In the genomic region with DNA sequence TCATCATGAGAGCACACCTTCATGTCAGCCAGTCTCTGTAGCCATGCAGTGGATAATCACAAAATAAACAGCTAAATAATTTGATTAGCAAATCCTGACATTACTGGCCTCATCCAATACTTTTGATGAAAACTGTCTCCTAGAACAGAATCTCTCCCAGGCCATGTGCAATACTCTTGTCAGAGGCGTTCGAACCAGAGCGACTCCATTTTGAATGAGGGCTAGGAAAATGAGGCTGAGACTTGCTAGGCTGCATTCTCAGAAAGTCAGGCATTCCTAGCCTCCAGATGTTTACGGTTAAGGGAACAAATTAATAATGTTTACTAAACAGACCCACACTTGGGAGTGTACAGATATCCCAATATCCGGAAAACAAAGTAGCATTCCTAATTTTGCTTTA, we compare ENCODE assay signal across 1 cellular context.
TF ChIP-seq lines count a peak whose summit lies in the region.

No MANE protein-coding gene starts in this region.

TF ChIP-seq in K562, 482 proteins besides CTCF, POLR2A, EP300 and RAD21 (continued from another document and continues in another):
- TF ChIP-seq, protein P1, sequence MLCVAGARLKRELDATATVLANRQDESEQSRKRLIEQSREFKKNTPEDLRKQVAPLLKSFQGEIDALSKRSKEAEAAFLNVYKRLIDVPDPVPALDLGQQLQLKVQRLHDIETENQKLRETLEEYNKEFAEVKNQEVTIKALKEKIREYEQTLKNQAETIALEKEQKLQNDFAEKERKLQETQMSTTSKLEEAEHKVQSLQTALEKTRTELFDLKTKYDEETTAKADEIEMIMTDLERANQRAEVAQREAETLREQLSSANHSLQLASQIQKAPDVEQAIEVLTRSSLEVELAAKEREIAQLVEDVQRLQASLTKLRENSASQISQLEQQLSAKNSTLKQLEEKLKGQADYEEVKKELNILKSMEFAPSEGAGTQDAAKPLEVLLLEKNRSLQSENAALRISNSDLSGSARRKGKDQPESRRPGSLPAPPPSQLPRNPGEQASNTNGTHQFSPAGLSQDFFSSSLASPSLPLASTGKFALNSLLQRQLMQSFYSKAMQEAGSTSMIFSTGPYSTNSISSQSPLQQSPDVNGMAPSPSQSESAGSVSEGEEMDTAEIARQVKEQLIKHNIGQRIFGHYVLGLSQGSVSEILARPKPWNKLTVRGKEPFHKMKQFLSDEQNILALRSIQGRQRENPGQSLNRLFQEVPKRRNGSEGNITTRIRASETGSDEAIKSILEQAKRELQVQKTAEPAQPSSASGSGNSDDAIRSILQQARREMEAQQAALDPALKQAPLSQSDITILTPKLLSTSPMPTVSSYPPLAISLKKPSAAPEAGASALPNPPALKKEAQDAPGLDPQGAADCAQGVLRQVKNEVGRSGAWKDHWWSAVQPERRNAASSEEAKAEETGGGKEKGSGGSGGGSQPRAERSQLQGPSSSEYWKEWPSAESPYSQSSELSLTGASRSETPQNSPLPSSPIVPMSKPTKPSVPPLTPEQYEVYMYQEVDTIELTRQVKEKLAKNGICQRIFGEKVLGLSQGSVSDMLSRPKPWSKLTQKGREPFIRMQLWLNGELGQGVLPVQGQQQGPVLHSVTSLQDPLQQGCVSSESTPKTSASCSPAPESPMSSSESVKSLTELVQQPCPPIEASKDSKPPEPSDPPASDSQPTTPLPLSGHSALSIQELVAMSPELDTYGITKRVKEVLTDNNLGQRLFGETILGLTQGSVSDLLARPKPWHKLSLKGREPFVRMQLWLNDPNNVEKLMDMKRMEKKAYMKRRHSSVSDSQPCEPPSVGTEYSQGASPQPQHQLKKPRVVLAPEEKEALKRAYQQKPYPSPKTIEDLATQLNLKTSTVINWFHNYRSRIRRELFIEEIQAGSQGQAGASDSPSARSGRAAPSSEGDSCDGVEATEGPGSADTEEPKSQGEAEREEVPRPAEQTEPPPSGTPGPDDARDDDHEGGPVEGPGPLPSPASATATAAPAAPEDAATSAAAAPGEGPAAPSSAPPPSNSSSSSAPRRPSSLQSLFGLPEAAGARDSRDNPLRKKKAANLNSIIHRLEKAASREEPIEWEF (CRISPR knock-in tag; IDR thresholded peaks at IDR 0.05): peak; percentile 94
- TF ChIP-seq SMARCB1 (IDR thresholded peaks at IDR 0.05; ENCODE audit: insufficient read length, low read depth) (no peak), SIN3B (IDR thresholded peaks at IDR 0.05; ENCODE audit: low read depth) (no peak), E2F3 (CRISPR knock-in tag; IDR thresholded peaks at IDR 0.05) (peak; percentile 81), NRF1 (conservative IDR thresholded peaks at IDR 0.05 in 1 of 2, IDR thresholded peaks at IDR 0.05 in 1 of 2) (no peak), PTTG1 (tag; IDR thresholded peaks at IDR 0.05; ENCODE audit: low read depth) (peak; percentile 86), ZNF41 (CRISPR knock-in tag; conservative IDR thresholded peaks at IDR 0.05) (peak; percentile 82), PTRF (tag; IDR thresholded peaks at IDR 0.05) (peak; percentile 67), TEAD1 (CRISPR knock-in tag; IDR thresholded peaks at IDR 0.05) (peak in 1 of 2 experiments; percentile 85; a peak in 2 of 4 replicates), ZNF354B (CRISPR knock-in tag; IDR thresholded peaks at IDR 0.05) (peak; percentile 57; the same call in 1 of the 2 replicates), ZNF133 (CRISPR knock-in tag; IDR thresholded peaks at IDR 0.05) (no peak), MCM2 (IDR thresholded peaks at IDR 0.05; ENCODE audit: low read depth) (no peak), SPI1 (IDR thresholded peaks at IDR 0.05; ENCODE audit: borderline replicate concordance, low read depth, low read length) (no peak), ZNF311 (CRISPR knock-in tag; IDR thresholded peaks at IDR 0.05) (peak; percentile 65; the same call in 1 of the 2 replicates), ZNF165 (CRISPR knock-in tag; IDR thresholded peaks at IDR 0.05; ENCODE audit: borderline replicate concordance) (peak; percentile 44; the same call in 1 of the 2 replicates), ZKSCAN8 (CRISPR knock-in tag; IDR thresholded peaks at IDR 0.05) (peak; percentile 81; the same call in 1 of the 2 replicates), DDX20 (tag; IDR thresholded peaks at IDR 0.05; ENCODE audit: low read depth) (peak; percentile 57; the same call in 1 of the 2 replicates), MAZ (CRISPR knock-in tag; conservative IDR thresholded peaks at IDR 0.05 in 1 of 2, IDR thresholded peaks at IDR 0.05 in 1 of 2) (0 out of 4 replicates have a peak, but pooled peaks of 1 of the 2 experiments have one; percentile 23), ZNF175 (CRISPR knock-in tag; IDR thresholded peaks at IDR 0.05; ENCODE audit: low read depth) (0 out of 2 replicates have a peak, but pooled peaks have one; percentile 70), SMC3 (conservative IDR thresholded peaks at IDR 0.05; ENCODE audit: insufficient read depth, low read depth, low read length) (no peak), BACH1 (tag; IDR thresholded peaks at IDR 0.05) (peak; percentile 74; the same call in 1 of the 2 replicates)
- TF ChIP-seq, protein P2, sequence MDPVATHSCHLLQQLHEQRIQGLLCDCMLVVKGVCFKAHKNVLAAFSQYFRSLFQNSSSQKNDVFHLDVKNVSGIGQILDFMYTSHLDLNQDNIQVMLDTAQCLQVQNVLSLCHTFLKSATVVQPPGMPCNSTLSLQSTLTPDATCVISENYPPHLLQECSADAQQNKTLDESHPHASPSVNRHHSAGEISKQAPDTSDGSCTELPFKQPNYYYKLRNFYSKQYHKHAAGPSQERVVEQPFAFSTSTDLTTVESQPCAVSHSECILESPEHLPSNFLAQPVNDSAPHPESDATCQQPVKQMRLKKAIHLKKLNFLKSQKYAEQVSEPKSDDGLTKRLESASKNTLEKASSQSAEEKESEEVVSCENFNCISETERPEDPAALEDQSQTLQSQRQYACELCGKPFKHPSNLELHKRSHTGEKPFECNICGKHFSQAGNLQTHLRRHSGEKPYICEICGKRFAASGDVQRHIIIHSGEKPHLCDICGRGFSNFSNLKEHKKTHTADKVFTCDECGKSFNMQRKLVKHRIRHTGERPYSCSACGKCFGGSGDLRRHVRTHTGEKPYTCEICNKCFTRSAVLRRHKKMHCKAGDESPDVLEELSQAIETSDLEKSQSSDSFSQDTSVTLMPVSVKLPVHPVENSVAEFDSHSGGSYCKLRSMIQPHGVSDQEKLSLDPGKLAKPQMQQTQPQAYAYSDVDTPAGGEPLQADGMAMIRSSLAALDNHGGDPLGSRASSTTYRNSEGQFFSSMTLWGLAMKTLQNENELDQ (CRISPR knock-in tag; IDR thresholded peaks at IDR 0.05; ENCODE audit: borderline replicate concordance): no peak
- TF ChIP-seq, protein P3, sequence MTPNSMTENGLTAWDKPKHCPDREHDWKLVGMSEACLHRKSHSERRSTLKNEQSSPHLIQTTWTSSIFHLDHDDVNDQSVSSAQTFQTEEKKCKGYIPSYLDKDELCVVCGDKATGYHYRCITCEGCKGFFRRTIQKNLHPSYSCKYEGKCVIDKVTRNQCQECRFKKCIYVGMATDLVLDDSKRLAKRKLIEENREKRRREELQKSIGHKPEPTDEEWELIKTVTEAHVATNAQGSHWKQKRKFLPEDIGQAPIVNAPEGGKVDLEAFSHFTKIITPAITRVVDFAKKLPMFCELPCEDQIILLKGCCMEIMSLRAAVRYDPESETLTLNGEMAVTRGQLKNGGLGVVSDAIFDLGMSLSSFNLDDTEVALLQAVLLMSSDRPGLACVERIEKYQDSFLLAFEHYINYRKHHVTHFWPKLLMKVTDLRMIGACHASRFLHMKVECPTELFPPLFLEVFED (CRISPR knock-in tag; conservative IDR thresholded peaks at IDR 0.05): 0 out of 2 replicates have a peak, but pooled peaks have one; percentile 42
- TF ChIP-seq, protein P4, sequence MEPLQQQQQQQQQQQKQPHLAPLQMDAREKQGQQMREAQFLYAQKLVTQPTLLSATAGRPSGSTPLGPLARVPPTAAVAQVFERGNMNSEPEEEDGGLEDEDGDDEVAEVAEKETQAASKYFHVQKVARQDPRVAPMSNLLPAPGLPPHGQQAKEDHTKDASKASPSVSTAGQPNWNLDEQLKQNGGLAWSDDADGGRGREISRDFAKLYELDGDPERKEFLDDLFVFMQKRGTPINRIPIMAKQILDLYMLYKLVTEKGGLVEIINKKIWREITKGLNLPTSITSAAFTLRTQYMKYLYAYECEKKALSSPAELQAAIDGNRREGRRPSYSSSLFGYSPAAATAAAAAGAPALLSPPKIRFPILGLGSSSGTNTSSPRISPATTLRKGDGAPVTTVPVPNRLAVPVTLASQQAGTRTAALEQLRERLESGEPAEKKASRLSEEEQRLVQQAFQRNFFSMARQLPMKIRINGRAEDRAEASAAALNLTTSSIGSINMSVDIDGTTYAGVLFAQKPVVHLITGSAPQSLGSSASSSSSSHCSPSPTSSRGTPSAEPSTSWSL (CRISPR knock-in tag; IDR thresholded peaks at IDR 0.05; ENCODE audit: borderline replicate concordance): no peak
- TF ChIP-seq, protein P5, sequence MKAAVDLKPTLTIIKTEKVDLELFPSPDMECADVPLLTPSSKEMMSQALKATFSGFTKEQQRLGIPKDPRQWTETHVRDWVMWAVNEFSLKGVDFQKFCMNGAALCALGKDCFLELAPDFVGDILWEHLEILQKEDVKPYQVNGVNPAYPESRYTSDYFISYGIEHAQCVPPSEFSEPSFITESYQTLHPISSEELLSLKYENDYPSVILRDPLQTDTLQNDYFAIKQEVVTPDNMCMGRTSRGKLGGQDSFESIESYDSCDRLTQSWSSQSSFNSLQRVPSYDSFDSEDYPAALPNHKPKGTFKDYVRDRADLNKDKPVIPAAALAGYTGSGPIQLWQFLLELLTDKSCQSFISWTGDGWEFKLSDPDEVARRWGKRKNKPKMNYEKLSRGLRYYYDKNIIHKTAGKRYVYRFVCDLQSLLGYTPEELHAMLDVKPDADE (conservative IDR thresholded peaks at IDR 0.05; ENCODE audit: control insufficient read depth, low read depth, low read length): no peak
- TF ChIP-seq, protein P6, sequence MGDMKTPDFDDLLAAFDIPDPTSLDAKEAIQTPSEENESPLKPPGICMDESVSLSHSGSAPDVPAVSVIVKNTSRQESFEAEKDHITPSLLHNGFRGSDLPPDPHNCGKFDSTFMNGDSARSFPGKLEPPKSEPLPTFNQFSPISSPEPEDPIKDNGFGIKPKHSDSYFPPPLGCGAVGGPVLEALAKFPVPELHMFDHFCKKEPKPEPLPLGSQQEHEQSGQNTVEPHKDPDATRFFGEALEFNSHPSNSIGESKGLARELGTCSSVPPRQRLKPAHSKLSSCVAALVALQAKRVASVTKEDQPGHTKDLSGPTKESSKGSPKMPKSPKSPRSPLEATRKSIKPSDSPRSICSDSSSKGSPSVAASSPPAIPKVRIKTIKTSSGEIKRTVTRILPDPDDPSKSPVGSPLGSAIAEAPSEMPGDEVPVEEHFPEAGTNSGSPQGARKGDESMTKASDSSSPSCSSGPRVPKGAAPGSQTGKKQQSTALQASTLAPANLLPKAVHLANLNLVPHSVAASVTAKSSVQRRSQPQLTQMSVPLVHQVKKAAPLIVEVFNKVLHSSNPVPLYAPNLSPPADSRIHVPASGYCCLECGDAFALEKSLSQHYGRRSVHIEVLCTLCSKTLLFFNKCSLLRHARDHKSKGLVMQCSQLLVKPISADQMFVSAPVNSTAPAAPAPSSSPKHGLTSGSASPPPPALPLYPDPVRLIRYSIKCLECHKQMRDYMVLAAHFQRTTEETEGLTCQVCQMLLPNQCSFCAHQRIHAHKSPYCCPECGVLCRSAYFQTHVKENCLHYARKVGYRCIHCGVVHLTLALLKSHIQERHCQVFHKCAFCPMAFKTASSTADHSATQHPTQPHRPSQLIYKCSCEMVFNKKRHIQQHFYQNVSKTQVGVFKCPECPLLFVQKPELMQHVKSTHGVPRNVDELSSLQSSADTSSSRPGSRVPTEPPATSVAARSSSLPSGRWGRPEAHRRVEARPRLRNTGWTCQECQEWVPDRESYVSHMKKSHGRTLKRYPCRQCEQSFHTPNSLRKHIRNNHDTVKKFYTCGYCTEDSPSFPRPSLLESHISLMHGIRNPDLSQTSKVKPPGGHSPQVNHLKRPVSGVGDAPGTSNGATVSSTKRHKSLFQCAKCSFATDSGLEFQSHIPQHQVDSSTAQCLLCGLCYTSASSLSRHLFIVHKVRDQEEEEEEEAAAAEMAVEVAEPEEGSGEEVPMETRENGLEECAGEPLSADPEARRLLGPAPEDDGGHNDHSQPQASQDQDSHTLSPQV (IDR thresholded peaks at IDR 0.05): peak; percentile 35; the same call in 1 of the 2 replicates
- TF ChIP-seq, protein P7, sequence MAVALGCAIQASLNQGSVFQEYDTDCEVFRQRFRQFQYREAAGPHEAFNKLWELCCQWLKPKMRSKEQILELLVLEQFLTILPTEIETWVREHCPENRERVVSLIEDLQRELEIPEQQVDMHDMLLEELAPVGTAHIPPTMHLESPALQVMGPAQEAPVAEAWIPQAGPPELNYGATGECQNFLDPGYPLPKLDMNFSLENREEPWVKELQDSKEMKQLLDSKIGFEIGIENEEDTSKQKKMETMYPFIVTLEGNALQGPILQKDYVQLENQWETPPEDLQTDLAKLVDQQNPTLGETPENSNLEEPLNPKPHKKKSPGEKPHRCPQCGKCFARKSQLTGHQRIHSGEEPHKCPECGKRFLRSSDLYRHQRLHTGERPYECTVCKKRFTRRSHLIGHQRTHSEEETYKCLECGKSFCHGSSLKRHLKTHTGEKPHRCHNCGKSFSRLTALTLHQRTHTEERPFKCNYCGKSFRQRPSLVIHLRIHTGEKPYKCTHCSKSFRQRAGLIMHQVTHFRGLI (CRISPR knock-in tag; IDR thresholded peaks at IDR 0.05): peak; percentile 86; the same call in 1 of the 2 replicates
- TF ChIP-seq, protein P8, sequence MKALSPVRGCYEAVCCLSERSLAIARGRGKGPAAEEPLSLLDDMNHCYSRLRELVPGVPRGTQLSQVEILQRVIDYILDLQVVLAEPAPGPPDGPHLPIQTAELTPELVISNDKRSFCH (CRISPR knock-in tag; IDR thresholded peaks at IDR 0.05): no peak
- TF ChIP-seq, protein P8 (tag; IDR thresholded peaks at IDR 0.05): peak; percentile 44; the same call in 1 of the 2 replicates
- TF ChIP-seq, protein P9, sequence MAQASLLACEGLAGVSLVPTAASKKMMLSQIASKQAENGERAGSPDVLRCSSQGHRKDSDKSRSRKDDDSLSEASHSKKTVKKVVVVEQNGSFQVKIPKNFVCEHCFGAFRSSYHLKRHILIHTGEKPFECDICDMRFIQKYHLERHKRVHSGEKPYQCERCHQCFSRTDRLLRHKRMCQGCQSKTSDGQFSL (CRISPR knock-in tag; IDR thresholded peaks at IDR 0.05): no peak
- TF ChIP-seq, protein P9 (tag; IDR thresholded peaks at IDR 0.05): no peak
- TF ChIP-seq, protein P10, sequence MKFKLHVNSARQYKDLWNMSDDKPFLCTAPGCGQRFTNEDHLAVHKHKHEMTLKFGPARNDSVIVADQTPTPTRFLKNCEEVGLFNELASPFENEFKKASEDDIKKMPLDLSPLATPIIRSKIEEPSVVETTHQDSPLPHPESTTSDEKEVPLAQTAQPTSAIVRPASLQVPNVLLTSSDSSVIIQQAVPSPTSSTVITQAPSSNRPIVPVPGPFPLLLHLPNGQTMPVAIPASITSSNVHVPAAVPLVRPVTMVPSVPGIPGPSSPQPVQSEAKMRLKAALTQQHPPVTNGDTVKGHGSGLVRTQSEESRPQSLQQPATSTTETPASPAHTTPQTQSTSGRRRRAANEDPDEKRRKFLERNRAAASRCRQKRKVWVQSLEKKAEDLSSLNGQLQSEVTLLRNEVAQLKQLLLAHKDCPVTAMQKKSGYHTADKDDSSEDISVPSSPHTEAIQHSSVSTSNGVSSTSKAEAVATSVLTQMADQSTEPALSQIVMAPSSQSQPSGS (CRISPR knock-in tag; IDR thresholded peaks at IDR 0.05): no peak
